Comparison of ENCODE assay signal across 2 cellular contexts in genomic region chr10:102997998-102998397, GRCh38.
TF ChIP-seq lines count a peak whose summit lies in the region.

No MANE protein-coding gene starts in this region.

TF ChIP-seq in IMR-90, 13 proteins besides CTCF, POLR2A, EP300 and RAD21 (continued from another document):
- TF ChIP-seq RCOR1 (IDR thresholded peaks at IDR 0.05; ENCODE audit: insufficient replicate concordance, low read length): no peak
- no peak for TF ChIP-seq ELK1 (IDR thresholded peaks at IDR 0.05; ENCODE audit: borderline replicate concordance, low read depth, low read length)
- TF ChIP-seq USF2 (IDR thresholded peaks at IDR 0.05; ENCODE audit: low read depth, low read length): no peak
- TF ChIP-seq MAFK (IDR thresholded peaks at IDR 0.05; ENCODE audit: low read depth, low read length): no peak
- TF ChIP-seq SMC3 (IDR thresholded peaks at IDR 0.05; ENCODE audit: low read depth, low read length): no peak
- TF ChIP-seq RFX5 (IDR thresholded peaks at IDR 0.05; ENCODE audit: low read depth, low read length): no peak
- no peak for TF ChIP-seq CHD1 (IDR thresholded peaks at IDR 0.05; ENCODE audit: low read depth, low read length)

TF ChIP-seq in HepG2, 621 proteins besides CTCF, POLR2A, EP300 and RAD21 (continued from another document):
- 0 out of 2 replicates have a peak, but pooled peaks have one; percentile 13 for TF ChIP-seq NCOA2 (CRISPR knock-in tag; IDR thresholded peaks at IDR 0.05)
- TF ChIP-seq ZNF121 (CRISPR knock-in tag; IDR thresholded peaks at IDR 0.05): no peak
- TF ChIP-seq RFX5 (IDR thresholded peaks at IDR 0.05; ENCODE audit: low read depth, low read length): no peak
- no peak for TF ChIP-seq DNMT3B (CRISPR knock-in tag; conservative IDR thresholded peaks at IDR 0.05)
- TF ChIP-seq ARID5B (CRISPR knock-in tag; IDR thresholded peaks at IDR 0.05): peak; percentile 42; the same call in 1 of the 2 replicates
- TF ChIP-seq MBNL3 (CRISPR knock-in tag; conservative IDR thresholded peaks at IDR 0.05): no peak
- peak; percentile 38; the same call in 1 of the 2 replicates for TF ChIP-seq AHDC1 (CRISPR knock-in tag; IDR thresholded peaks at IDR 0.05; ENCODE audit: borderline replicate concordance)
- peak; percentile 58; the same call in 1 of the 2 replicates for TF ChIP-seq ZBTB7B (CRISPR knock-in tag; IDR thresholded peaks at IDR 0.05)
- no peak for TF ChIP-seq SP1 (IDR thresholded peaks at IDR 0.05)
- TF ChIP-seq SP1 (CRISPR knock-in tag; IDR thresholded peaks at IDR 0.05): no peak
- peak; percentile 58 for TF ChIP-seq GATAD2A (CRISPR knock-in tag; IDR thresholded peaks at IDR 0.05)
- TF ChIP-seq MAF1 (CRISPR knock-in tag; IDR thresholded peaks at IDR 0.05; ENCODE audit: borderline replicate concordance): no peak
- TF ChIP-seq SNAPC4 (CRISPR knock-in tag; IDR thresholded peaks at IDR 0.05): no peak
- TF ChIP-seq FOSL2 (CRISPR knock-in tag; IDR thresholded peaks at IDR 0.05): peak; percentile 70
- TF ChIP-seq PAXIP1 (CRISPR knock-in tag; conservative IDR thresholded peaks at IDR 0.05): 0 out of 2 replicates have a peak, but pooled peaks have one; percentile 19
- 0 out of 2 replicates have a peak, but pooled peaks have one; percentile 38 for TF ChIP-seq HDAC2 (CRISPR knock-in tag; IDR thresholded peaks at IDR 0.05)
- TF ChIP-seq FOXA3 (CRISPR knock-in tag; IDR thresholded peaks at IDR 0.05): peak; percentile 42
- TF ChIP-seq TBX2 (CRISPR knock-in tag; IDR thresholded peaks at IDR 0.05; ENCODE audit: borderline replicate concordance): 0 out of 2 replicates have a peak, but pooled peaks have one; percentile 37
- TF ChIP-seq HOMEZ (CRISPR knock-in tag; IDR thresholded peaks at IDR 0.05; ENCODE audit: low read depth): 0 out of 2 replicates have a peak, but pooled peaks have one; percentile 37
- TF ChIP-seq FOXA1 (IDR thresholded peaks at IDR 0.05): no peak
- TF ChIP-seq FOXA1 (CRISPR knock-in tag; IDR thresholded peaks at IDR 0.05): peak; percentile 25; the same call in 1 of the 2 replicates
- TF ChIP-seq FIP1L1 (IDR thresholded peaks at IDR 0.05; ENCODE audit: borderline replicate concordance, insufficient read depth, low read depth, low read length): no peak
- TF ChIP-seq TRAFD1 (CRISPR knock-in tag; IDR thresholded peaks at IDR 0.05; ENCODE audit: borderline replicate concordance): no peak
